8 cellular contexts compared by ENCODE assay signal in genomic region chr19:56315076-56315828, GRCh38.
DNase-seq lines count a peak whose midpoint lies in the region; ATAC-seq and TF ChIP-seq lines count a peak whose summit lies in the region.

No MANE protein-coding gene starts in this region.

- DNase-seq in AG09309 (ENCODE audit: low read depth) = peak; percentile 91
- peak; percentile 94 for DNase-seq in NCI-H345 (lab: John Stamatoyannopoulos, UW)
- peak; percentile 68 to 81 (median 76) for DNase-seq in activated CD4-positive, CD25-positive, alpha-beta regulatory T cell (lab: John Stamatoyannopoulos, UW)
- peak; percentile 94 for DNase-seq in central memory CD4-positive, alpha-beta T cell
- DNase-seq in inferior parietal cortex (ENCODE audit: extremely low spot score) = peak; percentile 99
- DNase-seq in smooth muscle cell of the brain vasculature (ENCODE audit: low read depth, low spot score) = peak; percentile 97

- TF ChIP-seq CTCF in AG09309 (IDR thresholded peaks at IDR 0.05; ENCODE audit: control insufficient read depth, insufficient read depth, low read depth, low read length, missing control alignments) = no peak

- ATAC-seq in GM19023 (IDR thresholded peaks at IDR 0.05; ENCODE audit: unreplicated experiment) (peak; percentile 81), HG03280 (IDR thresholded peaks at IDR 0.05; ENCODE audit: unreplicated experiment) (peak; percentile 79)

- H3K4me3 ChIP-seq in AG09309 (ENCODE audit: control insufficient read depth, low read depth, low read length) = peak overlapping the region; percentile 84

Comparison
In these comparisons a context has a peak if more than half of its experiments do, and no peak if none do; other contexts are left out.
1. Peak in every context shown above with its lines: DNase-seq, ATAC-seq and H3K4me3 ChIP-seq.